1 cellular context compared by ENCODE assay signal in the genomic region with DNA sequence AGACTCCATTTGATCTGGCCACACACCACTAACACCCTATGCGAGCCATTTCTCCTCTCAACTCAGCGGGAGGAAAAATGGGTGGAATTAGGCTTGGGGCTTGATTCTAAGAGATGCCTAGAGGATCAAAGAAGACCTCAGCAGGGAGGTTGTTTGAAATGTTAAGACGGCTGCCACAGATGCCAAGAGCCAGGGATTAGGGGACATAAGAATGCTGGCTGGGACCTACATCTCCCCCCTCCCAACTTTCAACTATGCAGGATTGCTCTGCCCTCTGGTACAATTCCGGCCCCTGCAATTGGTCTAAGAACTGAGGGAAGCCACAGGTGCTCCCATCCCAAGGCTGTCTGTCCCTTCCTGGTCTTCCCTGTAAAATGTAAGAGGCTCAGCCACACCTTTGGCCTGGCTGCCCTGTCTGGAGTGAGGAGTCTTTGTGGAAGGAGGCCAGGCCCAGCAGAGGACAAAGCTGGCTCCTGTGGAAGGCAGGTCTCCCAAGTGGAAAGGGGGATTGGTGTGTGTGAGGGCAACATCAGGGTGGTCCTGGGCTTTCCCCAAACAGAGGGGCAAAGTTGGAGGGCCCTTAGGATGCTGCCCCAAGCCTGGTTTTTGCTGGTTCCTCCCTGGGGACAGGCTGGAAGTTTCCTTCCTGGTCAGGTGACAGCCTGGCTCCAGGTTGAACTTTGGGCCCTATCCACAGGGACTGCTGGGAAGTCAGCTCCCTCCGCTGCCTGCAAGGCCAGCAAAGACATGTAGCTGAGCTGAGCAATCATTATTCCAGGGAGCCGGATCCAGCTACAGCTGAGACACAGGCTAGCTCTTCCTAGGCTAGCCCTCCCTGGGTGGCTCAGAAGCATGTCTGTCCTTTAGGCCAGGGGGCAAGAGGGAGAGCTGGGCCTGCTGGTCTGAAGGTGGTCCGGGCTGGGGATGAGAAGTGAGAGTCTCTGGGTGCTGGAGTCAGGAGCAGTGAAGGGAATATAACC.
TF ChIP-seq lines count a peak whose summit lies in the region.

No MANE protein-coding gene starts in this region.

TF ChIP-seq in HepG2, 621 proteins besides CTCF, POLR2A, EP300 and RAD21 (continued from another document and continues in another):
- TF ChIP-seq, protein P1, sequence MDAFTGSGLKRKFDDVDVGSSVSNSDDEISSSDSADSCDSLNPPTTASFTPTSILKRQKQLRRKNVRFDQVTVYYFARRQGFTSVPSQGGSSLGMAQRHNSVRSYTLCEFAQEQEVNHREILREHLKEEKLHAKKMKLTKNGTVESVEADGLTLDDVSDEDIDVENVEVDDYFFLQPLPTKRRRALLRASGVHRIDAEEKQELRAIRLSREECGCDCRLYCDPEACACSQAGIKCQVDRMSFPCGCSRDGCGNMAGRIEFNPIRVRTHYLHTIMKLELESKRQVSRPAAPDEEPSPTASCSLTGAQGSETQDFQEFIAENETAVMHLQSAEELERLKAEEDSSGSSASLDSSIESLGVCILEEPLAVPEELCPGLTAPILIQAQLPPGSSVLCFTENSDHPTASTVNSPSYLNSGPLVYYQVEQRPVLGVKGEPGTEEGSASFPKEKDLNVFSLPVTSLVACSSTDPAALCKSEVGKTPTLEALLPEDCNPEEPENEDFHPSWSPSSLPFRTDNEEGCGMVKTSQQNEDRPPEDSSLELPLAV (CRISPR knock-in tag; conservative IDR thresholded peaks at IDR 0.05; ENCODE audit: low read depth) = no peak
- no peak for TF ChIP-seq PCBP2 (optimal IDR thresholded peaks at IDR 0.05; ENCODE audit: low read depth, low read length, poor library complexity, severe bottlenecking)
- peak; percentile 82; the same call in 1 of the 2 replicates for TF ChIP-seq ZNF383 (CRISPR knock-in tag; IDR thresholded peaks at IDR 0.05; ENCODE audit: borderline replicate concordance)
- TF ChIP-seq RXRA (CRISPR knock-in tag; IDR thresholded peaks at IDR 0.05) = peak; percentile 73
- TF ChIP-seq, protein P2, sequence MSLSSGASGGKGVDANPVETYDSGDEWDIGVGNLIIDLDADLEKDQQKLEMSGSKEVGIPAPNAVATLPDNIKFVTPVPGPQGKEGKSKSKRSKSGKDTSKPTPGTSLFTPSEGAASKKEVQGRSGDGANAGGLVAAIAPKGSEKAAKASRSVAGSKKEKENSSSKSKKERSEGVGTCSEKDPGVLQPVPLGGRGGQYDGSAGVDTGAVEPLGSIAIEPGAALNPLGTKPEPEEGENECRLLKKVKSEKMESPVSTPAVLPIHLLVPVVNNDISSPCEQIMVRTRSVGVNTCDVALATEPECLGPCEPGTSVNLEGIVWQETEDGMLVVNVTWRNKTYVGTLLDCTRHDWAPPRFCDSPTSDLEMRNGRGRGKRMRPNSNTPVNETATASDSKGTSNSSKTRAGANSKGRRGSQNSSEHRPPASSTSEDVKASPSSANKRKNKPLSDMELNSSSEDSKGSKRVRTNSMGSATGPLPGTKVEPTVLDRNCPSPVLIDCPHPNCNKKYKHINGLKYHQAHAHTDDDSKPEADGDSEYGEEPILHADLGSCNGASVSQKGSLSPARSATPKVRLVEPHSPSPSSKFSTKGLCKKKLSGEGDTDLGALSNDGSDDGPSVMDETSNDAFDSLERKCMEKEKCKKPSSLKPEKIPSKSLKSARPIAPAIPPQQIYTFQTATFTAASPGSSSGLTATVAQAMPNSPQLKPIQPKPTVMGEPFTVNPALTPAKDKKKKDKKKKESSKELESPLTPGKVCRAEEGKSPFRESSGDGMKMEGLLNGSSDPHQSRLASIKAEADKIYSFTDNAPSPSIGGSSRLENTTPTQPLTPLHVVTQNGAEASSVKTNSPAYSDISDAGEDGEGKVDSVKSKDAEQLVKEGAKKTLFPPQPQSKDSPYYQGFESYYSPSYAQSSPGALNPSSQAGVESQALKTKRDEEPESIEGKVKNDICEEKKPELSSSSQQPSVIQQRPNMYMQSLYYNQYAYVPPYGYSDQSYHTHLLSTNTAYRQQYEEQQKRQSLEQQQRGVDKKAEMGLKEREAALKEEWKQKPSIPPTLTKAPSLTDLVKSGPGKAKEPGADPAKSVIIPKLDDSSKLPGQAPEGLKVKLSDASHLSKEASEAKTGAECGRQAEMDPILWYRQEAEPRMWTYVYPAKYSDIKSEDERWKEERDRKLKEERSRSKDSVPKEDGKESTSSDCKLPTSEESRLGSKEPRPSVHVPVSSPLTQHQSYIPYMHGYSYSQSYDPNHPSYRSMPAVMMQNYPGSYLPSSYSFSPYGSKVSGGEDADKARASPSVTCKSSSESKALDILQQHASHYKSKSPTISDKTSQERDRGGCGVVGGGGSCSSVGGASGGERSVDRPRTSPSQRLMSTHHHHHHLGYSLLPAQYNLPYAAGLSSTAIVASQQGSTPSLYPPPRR (CRISPR knock-in tag; IDR thresholded peaks at IDR 0.05; ENCODE audit: borderline replicate concordance) = peak; percentile 76; the same call in 1 of the 2 replicates
- no peak for TF ChIP-seq ZNF777 (CRISPR knock-in tag; IDR thresholded peaks at IDR 0.05)
- peak; percentile 94 for TF ChIP-seq POLR2G (IDR thresholded peaks at IDR 0.05; ENCODE audit: low read depth, low read length)
- no peak for TF ChIP-seq NFIB (CRISPR knock-in tag; IDR thresholded peaks at IDR 0.05; ENCODE audit: borderline replicate concordance)
- TF ChIP-seq SP1 (IDR thresholded peaks at IDR 0.05) = no peak
- TF ChIP-seq SP1 (CRISPR knock-in tag; IDR thresholded peaks at IDR 0.05) = peak; percentile 28; the same call in 1 of the 2 replicates
- TF ChIP-seq ZNF788 (CRISPR knock-in tag; IDR thresholded peaks at IDR 0.05; ENCODE audit: borderline replicate concordance) = peak; percentile 47; the same call in 1 of the 2 replicates
- TF ChIP-seq, protein P3, sequence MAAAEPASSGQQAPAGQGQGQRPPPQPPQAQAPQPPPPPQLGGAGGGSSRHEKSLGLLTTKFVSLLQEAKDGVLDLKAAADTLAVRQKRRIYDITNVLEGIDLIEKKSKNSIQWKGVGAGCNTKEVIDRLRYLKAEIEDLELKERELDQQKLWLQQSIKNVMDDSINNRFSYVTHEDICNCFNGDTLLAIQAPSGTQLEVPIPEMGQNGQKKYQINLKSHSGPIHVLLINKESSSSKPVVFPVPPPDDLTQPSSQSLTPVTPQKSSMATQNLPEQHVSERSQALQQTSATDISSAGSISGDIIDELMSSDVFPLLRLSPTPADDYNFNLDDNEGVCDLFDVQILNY (CRISPR knock-in tag; conservative IDR thresholded peaks at IDR 0.05) = 0 out of 2 replicates have a peak, but pooled peaks have one; percentile 53
- TF ChIP-seq, protein P4, sequence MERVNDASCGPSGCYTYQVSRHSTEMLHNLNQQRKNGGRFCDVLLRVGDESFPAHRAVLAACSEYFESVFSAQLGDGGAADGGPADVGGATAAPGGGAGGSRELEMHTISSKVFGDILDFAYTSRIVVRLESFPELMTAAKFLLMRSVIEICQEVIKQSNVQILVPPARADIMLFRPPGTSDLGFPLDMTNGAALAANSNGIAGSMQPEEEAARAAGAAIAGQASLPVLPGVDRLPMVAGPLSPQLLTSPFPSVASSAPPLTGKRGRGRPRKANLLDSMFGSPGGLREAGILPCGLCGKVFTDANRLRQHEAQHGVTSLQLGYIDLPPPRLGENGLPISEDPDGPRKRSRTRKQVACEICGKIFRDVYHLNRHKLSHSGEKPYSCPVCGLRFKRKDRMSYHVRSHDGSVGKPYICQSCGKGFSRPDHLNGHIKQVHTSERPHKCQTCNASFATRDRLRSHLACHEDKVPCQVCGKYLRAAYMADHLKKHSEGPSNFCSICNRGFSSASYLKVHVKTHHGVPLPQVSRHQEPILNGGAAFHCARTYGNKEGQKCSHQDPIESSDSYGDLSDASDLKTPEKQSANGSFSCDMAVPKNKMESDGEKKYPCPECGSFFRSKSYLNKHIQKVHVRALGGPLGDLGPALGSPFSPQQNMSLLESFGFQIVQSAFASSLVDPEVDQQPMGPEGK (CRISPR knock-in tag; IDR thresholded peaks at IDR 0.05) = peak; percentile 58; the same call in 1 of the 2 replicates
- TF ChIP-seq, protein P5, sequence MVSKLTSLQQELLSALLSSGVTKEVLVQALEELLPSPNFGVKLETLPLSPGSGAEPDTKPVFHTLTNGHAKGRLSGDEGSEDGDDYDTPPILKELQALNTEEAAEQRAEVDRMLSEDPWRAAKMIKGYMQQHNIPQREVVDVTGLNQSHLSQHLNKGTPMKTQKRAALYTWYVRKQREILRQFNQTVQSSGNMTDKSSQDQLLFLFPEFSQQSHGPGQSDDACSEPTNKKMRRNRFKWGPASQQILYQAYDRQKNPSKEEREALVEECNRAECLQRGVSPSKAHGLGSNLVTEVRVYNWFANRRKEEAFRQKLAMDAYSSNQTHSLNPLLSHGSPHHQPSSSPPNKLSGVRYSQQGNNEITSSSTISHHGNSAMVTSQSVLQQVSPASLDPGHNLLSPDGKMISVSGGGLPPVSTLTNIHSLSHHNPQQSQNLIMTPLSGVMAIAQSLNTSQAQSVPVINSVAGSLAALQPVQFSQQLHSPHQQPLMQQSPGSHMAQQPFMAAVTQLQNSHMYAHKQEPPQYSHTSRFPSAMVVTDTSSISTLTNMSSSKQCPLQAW (CRISPR knock-in tag; IDR thresholded peaks at IDR 0.05) = 0 out of 2 replicates have a peak, but pooled peaks have one; percentile 33
- TF ChIP-seq BHLHE40 (IDR thresholded peaks at IDR 0.05; ENCODE audit: low read length) = peak; percentile 76
- TF ChIP-seq GFI1 (CRISPR knock-in tag; IDR thresholded peaks at IDR 0.05; ENCODE audit: borderline replicate concordance) = no peak
- peak; percentile 69; the same call in 1 of the 2 replicates for TF ChIP-seq BORCS8-MEF2B (CRISPR knock-in tag; IDR thresholded peaks at IDR 0.05)
- TF ChIP-seq RFX3 (CRISPR knock-in tag; IDR thresholded peaks at IDR 0.05) = no peak
- no peak for TF ChIP-seq XBP1 (CRISPR knock-in tag; IDR thresholded peaks at IDR 0.05)
- TF ChIP-seq SP5 (CRISPR knock-in tag; IDR thresholded peaks at IDR 0.05; ENCODE audit: borderline replicate concordance, low read depth) = no peak
- TF ChIP-seq HOXA3 (CRISPR knock-in tag; IDR thresholded peaks at IDR 0.05) = peak; percentile 67
- TF ChIP-seq, protein P6, sequence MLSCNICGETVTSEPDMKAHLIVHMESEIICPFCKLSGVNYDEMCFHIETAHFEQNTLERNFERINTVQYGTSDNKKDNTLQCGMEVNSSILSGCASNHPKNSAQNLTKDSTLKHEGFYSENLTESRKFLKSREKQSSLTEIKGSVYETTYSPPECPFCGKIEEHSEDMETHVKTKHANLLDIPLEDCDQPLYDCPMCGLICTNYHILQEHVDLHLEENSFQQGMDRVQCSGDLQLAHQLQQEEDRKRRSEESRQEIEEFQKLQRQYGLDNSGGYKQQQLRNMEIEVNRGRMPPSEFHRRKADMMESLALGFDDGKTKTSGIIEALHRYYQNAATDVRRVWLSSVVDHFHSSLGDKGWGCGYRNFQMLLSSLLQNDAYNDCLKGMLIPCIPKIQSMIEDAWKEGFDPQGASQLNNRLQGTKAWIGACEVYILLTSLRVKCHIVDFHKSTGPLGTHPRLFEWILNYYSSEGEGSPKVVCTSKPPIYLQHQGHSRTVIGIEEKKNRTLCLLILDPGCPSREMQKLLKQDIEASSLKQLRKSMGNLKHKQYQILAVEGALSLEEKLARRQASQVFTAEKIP (CRISPR knock-in tag; IDR thresholded peaks at IDR 0.05; ENCODE audit: borderline replicate concordance) = no peak
- no peak for TF ChIP-seq LCORL (IDR thresholded peaks at IDR 0.05)
- peak; percentile 87 for TF ChIP-seq LCORL (CRISPR knock-in tag; IDR thresholded peaks at IDR 0.05)
- no peak for TF ChIP-seq NFE2 (CRISPR knock-in tag; IDR thresholded peaks at IDR 0.05)
- TF ChIP-seq, protein P7, sequence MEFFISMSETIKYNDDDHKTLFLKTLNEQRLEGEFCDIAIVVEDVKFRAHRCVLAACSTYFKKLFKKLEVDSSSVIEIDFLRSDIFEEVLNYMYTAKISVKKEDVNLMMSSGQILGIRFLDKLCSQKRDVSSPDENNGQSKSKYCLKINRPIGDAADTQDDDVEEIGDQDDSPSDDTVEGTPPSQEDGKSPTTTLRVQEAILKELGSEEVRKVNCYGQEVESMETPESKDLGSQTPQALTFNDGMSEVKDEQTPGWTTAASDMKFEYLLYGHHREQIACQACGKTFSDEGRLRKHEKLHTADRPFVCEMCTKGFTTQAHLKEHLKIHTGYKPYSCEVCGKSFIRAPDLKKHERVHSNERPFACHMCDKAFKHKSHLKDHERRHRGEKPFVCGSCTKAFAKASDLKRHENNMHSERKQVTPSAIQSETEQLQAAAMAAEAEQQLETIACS (CRISPR knock-in tag; IDR thresholded peaks at IDR 0.05) = no peak
- TF ChIP-seq SRSF4 (IDR thresholded peaks at IDR 0.05; ENCODE audit: low read depth, low read length, poor library complexity, severe bottlenecking) = no peak
- peak; percentile 46; the same call in 1 of the 2 replicates for TF ChIP-seq KDM2A (CRISPR knock-in tag; IDR thresholded peaks at IDR 0.05; ENCODE audit: borderline replicate concordance, low read depth)
- no peak for TF ChIP-seq JARID2 (CRISPR knock-in tag; IDR thresholded peaks at IDR 0.05; ENCODE audit: insufficient replicate concordance)
- 0 out of 2 replicates have a peak, but pooled peaks have one; percentile 35 for TF ChIP-seq NR2F2 (IDR thresholded peaks at IDR 0.05; ENCODE audit: borderline replicate concordance, low read depth)
- TF ChIP-seq PHF20 (CRISPR knock-in tag; IDR thresholded peaks at IDR 0.05) = peak; percentile 86
- peak; percentile 91; the same call in 1 of the 2 replicates for TF ChIP-seq ZNF292 (CRISPR knock-in tag; IDR thresholded peaks at IDR 0.05; ENCODE audit: borderline replicate concordance, low read depth)
- TF ChIP-seq ZFYVE20 (CRISPR knock-in tag; IDR thresholded peaks at IDR 0.05; ENCODE audit: borderline replicate concordance, low read depth) = no peak
- TF ChIP-seq, protein P8, sequence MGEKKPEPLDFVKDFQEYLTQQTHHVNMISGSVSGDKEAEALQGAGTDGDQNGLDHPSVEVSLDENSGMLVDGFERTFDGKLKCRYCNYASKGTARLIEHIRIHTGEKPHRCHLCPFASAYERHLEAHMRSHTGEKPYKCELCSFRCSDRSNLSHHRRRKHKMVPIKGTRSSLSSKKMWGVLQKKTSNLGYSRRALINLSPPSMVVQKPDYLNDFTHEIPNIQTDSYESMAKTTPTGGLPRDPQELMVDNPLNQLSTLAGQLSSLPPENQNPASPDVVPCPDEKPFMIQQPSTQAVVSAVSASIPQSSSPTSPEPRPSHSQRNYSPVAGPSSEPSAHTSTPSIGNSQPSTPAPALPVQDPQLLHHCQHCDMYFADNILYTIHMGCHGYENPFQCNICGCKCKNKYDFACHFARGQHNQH (CRISPR knock-in tag; IDR thresholded peaks at IDR 0.05) = peak; percentile 80
- TF ChIP-seq, protein P9, sequence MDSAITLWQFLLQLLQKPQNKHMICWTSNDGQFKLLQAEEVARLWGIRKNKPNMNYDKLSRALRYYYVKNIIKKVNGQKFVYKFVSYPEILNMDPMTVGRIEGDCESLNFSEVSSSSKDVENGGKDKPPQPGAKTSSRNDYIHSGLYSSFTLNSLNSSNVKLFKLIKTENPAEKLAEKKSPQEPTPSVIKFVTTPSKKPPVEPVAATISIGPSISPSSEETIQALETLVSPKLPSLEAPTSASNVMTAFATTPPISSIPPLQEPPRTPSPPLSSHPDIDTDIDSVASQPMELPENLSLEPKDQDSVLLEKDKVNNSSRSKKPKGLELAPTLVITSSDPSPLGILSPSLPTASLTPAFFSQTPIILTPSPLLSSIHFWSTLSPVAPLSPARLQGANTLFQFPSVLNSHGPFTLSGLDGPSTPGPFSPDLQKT (CRISPR knock-in tag; IDR thresholded peaks at IDR 0.05; ENCODE audit: borderline replicate concordance) = no peak
- TF ChIP-seq HNRNPH1 (optimal IDR thresholded peaks at IDR 0.05; ENCODE audit: low read depth, low read length) = no peak
- no peak for TF ChIP-seq NFE2L2 (IDR thresholded peaks at IDR 0.05; ENCODE audit: low read length)
- no peak for TF ChIP-seq PAX8 (CRISPR knock-in tag; IDR thresholded peaks at IDR 0.05; ENCODE audit: borderline replicate concordance)
- TF ChIP-seq CENPT (CRISPR knock-in tag; IDR thresholded peaks at IDR 0.05; ENCODE audit: low read depth) = no peak
